ENCODE assay signal across 1 cellular context in the genomic region with DNA sequence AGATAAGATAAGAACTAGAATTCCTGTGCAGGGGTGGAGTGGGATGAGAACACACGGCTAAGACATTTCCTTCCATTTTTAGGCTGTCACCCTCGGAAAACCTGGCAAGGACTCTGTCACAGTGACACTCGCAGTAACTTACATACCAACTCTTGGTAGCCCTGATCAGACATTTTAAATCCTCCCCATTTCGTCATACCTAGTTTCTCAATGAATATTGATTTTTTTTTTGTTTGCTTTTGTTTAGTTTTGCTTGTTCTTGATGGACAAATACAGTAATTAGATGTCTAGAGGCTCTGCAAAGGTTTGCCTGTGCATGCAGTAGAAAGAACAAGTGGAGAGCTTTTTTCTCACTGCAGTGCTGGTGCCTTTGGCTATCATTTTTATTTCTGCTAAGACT.
TF ChIP-seq lines count a peak whose summit lies in the region.

No MANE protein-coding gene starts in this region.

TF ChIP-seq in A549, 52 proteins besides CTCF, POLR2A, EP300 and RAD21 (continued from another document):
- TF ChIP-seq, protein P1, sequence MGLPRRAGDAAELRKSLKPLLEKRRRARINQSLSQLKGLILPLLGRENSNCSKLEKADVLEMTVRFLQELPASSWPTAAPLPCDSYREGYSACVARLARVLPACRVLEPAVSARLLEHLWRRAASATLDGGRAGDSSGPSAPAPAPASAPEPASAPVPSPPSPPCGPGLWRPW (IDR thresholded peaks at IDR 0.05), result no peak
